Comparison of ENCODE assay signal across 1 cellular context in the genomic region with DNA sequence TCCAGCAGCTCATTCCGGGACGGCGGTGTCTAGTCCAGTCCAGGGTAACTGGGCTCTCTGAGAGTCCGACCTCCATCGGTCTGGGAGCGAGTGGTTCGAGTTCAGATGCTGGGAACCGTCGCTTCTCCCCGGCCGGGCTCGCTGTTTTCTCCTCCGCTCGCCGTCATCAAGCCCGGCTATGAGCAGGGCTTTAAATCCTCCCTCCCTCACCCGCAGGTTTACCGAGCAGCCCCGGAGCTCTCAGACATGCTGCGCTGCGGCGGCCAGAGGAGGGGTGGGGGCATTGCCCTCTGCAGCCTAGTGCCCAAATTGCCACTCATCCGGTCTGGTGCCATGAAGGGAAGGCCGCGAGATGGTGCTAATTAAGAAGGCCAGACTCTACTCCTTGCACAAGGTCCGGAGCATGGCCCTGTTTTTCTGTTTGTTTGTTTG.
TF ChIP-seq lines count a peak whose summit lies in the region.

No MANE protein-coding gene starts in this region.

TF ChIP-seq in SK-N-SH treated with all-trans-retinoic acid at 6 μM for 48 hours, 23 proteins besides CTCF, POLR2A, EP300 and RAD21 (continued from another document):
- TF ChIP-seq TOX (CRISPR knock-in tag; IDR thresholded peaks at IDR 0.05; ENCODE audit: borderline replicate concordance) (no peak), BACH2 (CRISPR knock-in tag; IDR thresholded peaks at IDR 0.05; ENCODE audit: borderline replicate concordance) (no peak), ZNF70 (CRISPR knock-in tag; IDR thresholded peaks at IDR 0.05) (no peak), CSDC2 (CRISPR knock-in tag; IDR thresholded peaks at IDR 0.05) (no peak), GLIS3 (CRISPR knock-in tag; IDR thresholded peaks at IDR 0.05) (no peak), SNAI2 (CRISPR knock-in tag; IDR thresholded peaks at IDR 0.05) (no peak), ARNTL (CRISPR knock-in tag; IDR thresholded peaks at IDR 0.05; ENCODE audit: borderline replicate concordance, low read depth) (no peak), ZNF565 (CRISPR knock-in tag; conservative IDR thresholded peaks at IDR 0.05; ENCODE audit: low read depth) (no peak), RARB (CRISPR knock-in tag; IDR thresholded peaks at IDR 0.05) (no peak), ZFP30 (CRISPR knock-in tag; IDR thresholded peaks at IDR 0.05) (no peak), PPARA (CRISPR knock-in tag; IDR thresholded peaks at IDR 0.05; ENCODE audit: borderline replicate concordance) (no peak)
- TF ChIP-seq, protein P1, sequence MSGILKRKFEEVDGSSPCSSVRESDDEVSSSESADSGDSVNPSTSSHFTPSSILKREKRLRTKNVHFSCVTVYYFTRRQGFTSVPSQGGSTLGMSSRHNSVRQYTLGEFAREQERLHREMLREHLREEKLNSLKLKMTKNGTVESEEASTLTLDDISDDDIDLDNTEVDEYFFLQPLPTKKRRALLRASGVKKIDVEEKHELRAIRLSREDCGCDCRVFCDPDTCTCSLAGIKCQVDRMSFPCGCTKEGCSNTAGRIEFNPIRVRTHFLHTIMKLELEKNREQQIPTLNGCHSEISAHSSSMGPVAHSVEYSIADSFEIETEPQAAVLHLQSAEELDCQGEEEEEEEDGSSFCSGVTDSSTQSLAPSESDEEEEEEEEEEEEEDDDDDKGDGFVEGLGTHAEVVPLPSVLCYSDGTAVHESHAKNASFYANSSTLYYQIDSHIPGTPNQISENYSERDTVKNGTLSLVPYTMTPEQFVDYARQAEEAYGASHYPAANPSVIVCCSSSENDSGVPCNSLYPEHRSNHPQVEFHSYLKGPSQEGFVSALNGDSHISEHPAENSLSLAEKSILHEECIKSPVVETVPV (CRISPR knock-in tag; IDR thresholded peaks at IDR 0.05) = no peak
- TF ChIP-seq, protein P2, sequence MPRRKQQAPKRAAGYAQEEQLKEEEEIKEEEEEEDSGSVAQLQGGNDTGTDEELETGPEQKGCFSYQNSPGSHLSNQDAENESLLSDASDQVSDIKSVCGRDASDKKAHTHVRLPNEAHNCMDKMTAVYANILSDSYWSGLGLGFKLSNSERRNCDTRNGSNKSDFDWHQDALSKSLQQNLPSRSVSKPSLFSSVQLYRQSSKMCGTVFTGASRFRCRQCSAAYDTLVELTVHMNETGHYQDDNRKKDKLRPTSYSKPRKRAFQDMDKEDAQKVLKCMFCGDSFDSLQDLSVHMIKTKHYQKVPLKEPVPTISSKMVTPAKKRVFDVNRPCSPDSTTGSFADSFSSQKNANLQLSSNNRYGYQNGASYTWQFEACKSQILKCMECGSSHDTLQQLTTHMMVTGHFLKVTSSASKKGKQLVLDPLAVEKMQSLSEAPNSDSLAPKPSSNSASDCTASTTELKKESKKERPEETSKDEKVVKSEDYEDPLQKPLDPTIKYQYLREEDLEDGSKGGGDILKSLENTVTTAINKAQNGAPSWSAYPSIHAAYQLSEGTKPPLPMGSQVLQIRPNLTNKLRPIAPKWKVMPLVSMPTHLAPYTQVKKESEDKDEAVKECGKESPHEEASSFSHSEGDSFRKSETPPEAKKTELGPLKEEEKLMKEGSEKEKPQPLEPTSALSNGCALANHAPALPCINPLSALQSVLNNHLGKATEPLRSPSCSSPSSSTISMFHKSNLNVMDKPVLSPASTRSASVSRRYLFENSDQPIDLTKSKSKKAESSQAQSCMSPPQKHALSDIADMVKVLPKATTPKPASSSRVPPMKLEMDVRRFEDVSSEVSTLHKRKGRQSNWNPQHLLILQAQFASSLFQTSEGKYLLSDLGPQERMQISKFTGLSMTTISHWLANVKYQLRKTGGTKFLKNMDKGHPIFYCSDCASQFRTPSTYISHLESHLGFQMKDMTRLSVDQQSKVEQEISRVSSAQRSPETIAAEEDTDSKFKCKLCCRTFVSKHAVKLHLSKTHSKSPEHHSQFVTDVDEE (CRISPR knock-in tag; IDR thresholded peaks at IDR 0.05) = no peak
